Comparison of ENCODE assay signal across 28 cellular contexts in the genomic region with DNA sequence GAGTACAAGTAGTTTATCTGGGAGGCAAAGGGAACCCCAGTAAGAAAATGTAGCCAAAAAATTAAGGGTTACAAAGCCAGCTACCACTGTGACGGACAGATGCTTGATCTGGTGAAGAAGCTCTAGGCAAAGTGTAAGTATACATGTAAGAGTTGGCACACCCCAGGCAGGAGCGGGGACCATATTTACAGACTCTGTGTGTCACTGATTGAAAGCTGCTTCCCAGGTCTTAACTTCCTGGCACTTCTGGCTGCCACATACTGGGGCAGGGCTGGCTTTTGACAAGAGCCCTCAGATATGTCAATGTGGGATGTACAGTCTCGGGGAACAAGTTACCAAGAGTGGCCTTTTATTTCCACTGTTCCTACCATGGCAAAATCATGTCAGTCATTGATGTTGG.
"Had no signal": no experiment of that assay in that cellular context is flagged by ENCODE, and none has a peak within 500 bp of the region (broad histone marks: within the 10 kb centered on the region; RNA-seq: fewer than 3 reads in every experiment).

No MANE protein-coding gene starts in this region.

- DNase-seq: activated B cell treated with CpG ODN at 0.5 μM for 24 hours; activated CD4-positive, alpha-beta T cell treated with anti-CD3 and anti-CD28 coated beads for 48 hours; activated CD4-positive, alpha-beta T cell treated with anti-CD3 and anti-CD28 coated beads, Interleukin-2, amount 50 U/mL, for 1 hour; activated CD4-positive, alpha-beta T cell treated with anti-CD3 and anti-CD28 coated beads, Interleukin-2, amount 50 U/mL, for 48 hours; activated CD8-positive, alpha-beta memory T cell treated with anti-CD3 and anti-CD28 coated beads for 24 hours; activated CD8-positive, alpha-beta T cell treated with anti-CD3 and anti-CD28 coated beads for 36 hours; activated effector memory CD4-positive, alpha-beta T cell treated with Interleukin-2 at 50 U/mL for 16 hours; activated gamma-delta T cell treated with Interleukin-2 at 50 U/mL for 16 hours; activated naive CD4-positive, alpha-beta T cell treated with anti-CD3 and anti-CD28 coated beads, Interleukin-2, amount 50 U/mL, for 16 hours; activated naive CD4-positive, alpha-beta T cell treated with Interleukin-2 at 50 U/mL for 16 hours; activated T-cell treated with anti-CD3 and anti-CD28 coated beads, Interleukin-2, amount 50 U/mL, for 4 hours; amniotic stem cell; brain microvascular endothelial cell; caudate nucleus; colonic mucosa; effector memory CD4-positive, alpha-beta T cell; endodermal cell; foreskin keratinocyte; gastrocnemius medialis; glutamatergic neuron; heart left ventricle; T-helper 1 cell; T-helper 17 cell; T1000; WERI-Rb-1 had no signal

- H3K9me3 ChIP-seq: colonic mucosa, gastrocnemius medialis, heart left ventricle had no signal

- H3K4me1 ChIP-seq: colonic mucosa, foreskin keratinocyte, gastrocnemius medialis had no signal

- H3K4me3 ChIP-seq: colonic mucosa, gastrocnemius medialis, heart left ventricle had no signal

- H3K27ac ChIP-seq: brain microvascular endothelial cell, colonic mucosa, foreskin keratinocyte, gastrocnemius medialis, heart left ventricle, WERI-Rb-1 had no signal

- H3K27me3 ChIP-seq: brain microvascular endothelial cell, colonic mucosa, gastrocnemius medialis, heart left ventricle had no signal

- H3K36me3 ChIP-seq: brain microvascular endothelial cell, colonic mucosa, gastrocnemius medialis, heart left ventricle, WERI-Rb-1 had no signal

- ATAC-seq: activated CD4-positive, CD25-positive, alpha-beta regulatory T cell treated with anti-CD3 and anti-CD28 coated beads, Interleukin-2, amount 50 U/mL, for 24 hours; activated CD8-positive, alpha-beta T cell treated with anti-CD3 and anti-CD28 coated beads for 36 hours; activated T-cell treated with anti-CD3 and anti-CD28 coated beads, Interleukin-2, amount 50 U/mL, for 4 hours; activated T-helper 17 cell treated with anti-CD3 and anti-CD28 coated beads, Interleukin-2, amount 50 U/mL, for 72 hours; esophagus mucosa; foreskin keratinocyte; gastrocnemius medialis; heart left ventricle; T-helper 17 cell had no signal
